ENCODE assay signal across 13 cellular contexts in genomic region chr15:96351801-96352593, GRCh38. TPM values are rescaled to one million over a fixed set of nuclear protein-coding genes. Genes with fewer than 3 reads are reported as not detected.
DNase-seq lines count a peak whose midpoint lies in the region; ATAC-seq and TF ChIP-seq lines count a peak whose summit lies in the region.
"Had no signal": no experiment of that assay in that cellular context is flagged by ENCODE, and none has a peak within 500 bp of the region (broad histone marks: within the 10 kb centered on the region; RNA-seq: fewer than 3 reads in every experiment).

No MANE protein-coding gene starts in this region.

- H3K4me3 ChIP-seq in skeletal muscle tissue (ENCODE audit: low read length in 3 of 3): no peak overlapping the region

- peak overlapping the region; percentile 12 to 55 (median 41) for H3K9ac ChIP-seq in skeletal muscle tissue (ENCODE audit: low read depth in 1 of 3, low read length in 3 of 3)

- peaks cover 11 to 17% (median 12%) of the 10 kb centered on the region in 3 donors for H3K4me1 ChIP-seq in skeletal muscle tissue (ENCODE audit: control insufficient read depth in 3 of 3, insufficient read depth in 3 of 3, low read length in 3 of 3)

- H3K4me1 Mint-ChIP-seq in immature natural killer cell: peaks cover 10% of the 10 kb centered on the region in 2 donors

- H3K4me3 Mint-ChIP-seq in immature natural killer cell: peak overlapping the region in 1 of 5 donors; percentile 7
- H3K4me3 Mint-ChIP-seq: CD4-positive, alpha-beta T cell had no signal

- peak; percentile 16 for TF ChIP-seq POLR2A in GM19193 (IDR thresholded peaks at IDR 0.05; ENCODE audit: extremely low read depth, insufficient read depth, insufficient read length)

- peaks cover 0 to 42% (median 6%) of the 10 kb centered on the region in 3 donors for H3K27me3 ChIP-seq in skeletal muscle tissue (ENCODE audit: control insufficient read depth in 3 of 3, insufficient read depth in 3 of 3, low read length in 3 of 3)

- ATAC-seq in HG02938 (IDR thresholded peaks at IDR 0.05; ENCODE audit: unreplicated experiment) (no peak), GM21576 (IDR thresholded peaks at IDR 0.05; ENCODE audit: unreplicated experiment) (no peak)

- no peaks in the 10 kb centered on the region for H3K9me3 ChIP-seq in skeletal muscle tissue (ENCODE audit: control insufficient read depth in 3 of 3, low read length in 3 of 3)

- no peak overlapping the region for H3K27ac Mint-ChIP-seq in immature natural killer cell
- H3K27ac Mint-ChIP-seq: CD4-positive, alpha-beta T cell had no signal

- peaks cover 22 to 56% (median 54%) of the 10 kb centered on the region in 3 donors for H3K27me3 Mint-ChIP-seq in immature natural killer cell (ENCODE audit: low read depth in 3 of 3)

- no peaks in the 10 kb centered on the region for H3K36me3 ChIP-seq in skeletal muscle tissue (ENCODE audit: control insufficient read depth in 3 of 3, insufficient read depth in 3 of 3, low read length in 3 of 3)

- H3K9me3 Mint-ChIP-seq in immature natural killer cell: peaks cover 0 to 46% (median 1%) of the 10 kb centered on the region in 6 donors
- H3K9me3 Mint-ChIP-seq: CD4-positive, alpha-beta T cell had no signal

- peak; percentile 68 for DNase-seq in kidney tubule cell (ENCODE audit: low spot score)
- DNase-seq in NCI-H1930 (lab: John Stamatoyannopoulos, UW): no peak
- no peak for DNase-seq in immature natural killer cell
- DNase-seq: activated CD4-positive, alpha-beta T cell treated with anti-CD3 and anti-CD28 coated beads, Interleukin-2, amount 50 U/mL, for 48 hours; CD4-positive, alpha-beta T cell; Kasumi-1; NCI-H510A treated with DMSO at 0.1 percent for 48 hours had no signal

- H3K36me3 Mint-ChIP-seq in immature natural killer cell: peaks cover 0 to 7% (median 5%) of the 10 kb centered on the region in 3 donors

- peak overlapping the region; percentile 47 for H3K27ac ChIP-seq in cingulate gyrus (ENCODE audit: low read depth, low read length)
- peak overlapping the region; percentile 52 for H3K27ac ChIP-seq in skeletal muscle tissue (ENCODE audit: low read depth, low read length)

RNA-seq across cellular contexts. Expression of gene NR2F2, which starts 21.5 kb away (rescaled TPM):
- 12.0 TPM for total RNA-seq in skeletal muscle tissue
- polyA plus RNA-seq in immature natural killer cell: not detected
- total RNA-seq: CD4-positive, alpha-beta T cell; mononuclear cell had no signal
